Comparison of ENCODE assay signal across 22 cellular contexts in genomic region chr15:36605626-36606263, GRCh38. TPM values are rescaled to one million over a fixed set of nuclear protein-coding genes. Genes with fewer than 3 reads are reported as not detected.
DNase-seq lines count a peak whose midpoint lies in the region; ATAC-seq and TF ChIP-seq lines count a peak whose summit lies in the region.
"Had no signal": no experiment of that assay in that cellular context is flagged by ENCODE, and none has a peak within 500 bp of the region (broad histone marks: within the 10 kb centered on the region; RNA-seq: fewer than 3 reads in every experiment).

No MANE protein-coding gene starts in this region.

- peak overlapping the region; percentile 89 for H3K27ac ChIP-seq in left ventricle myocardium inferior (replicated peaks)
- H3K27ac ChIP-seq: C4-2B, colonic mucosa, esophagus squamous epithelium, KMS-11, VCaP had no signal

- peaks cover 46% of the 10 kb centered on the region for H3K4me1 ChIP-seq in left ventricle myocardium inferior
- H3K4me1 ChIP-seq: colonic mucosa had no signal

- no peaks in the 10 kb centered on the region for H3K27me3 ChIP-seq in left ventricle myocardium inferior (ENCODE audit: low read depth)
- H3K27me3 ChIP-seq: colonic mucosa, esophagus squamous epithelium had no signal

- no peak overlapping the region for H3K4me3 ChIP-seq in left ventricle myocardium inferior
- H3K4me3 ChIP-seq: colonic mucosa, esophagus squamous epithelium, GM23338 had no signal

- peak; percentile 6 for DNase-seq in COR-L47 (lab: John Stamatoyannopoulos, UW)
- DNase-seq in NCI-H1105 (lab: John Stamatoyannopoulos, UW): peak; percentile 53
- peak; percentile 100 for DNase-seq in NCI-H524 treated with DMSO at 0.1 percent for 48 hours (lab: John Stamatoyannopoulos, UW)
- no peak for DNase-seq in left ventricle myocardium inferior
- no peak for DNase-seq in activated T-cell treated with anti-CD3 and anti-CD28 coated beads for 4 hours
- DNase-seq in NCI-H526 treated with DMSO at 0.1 percent for 48 hours (lab: John Stamatoyannopoulos, UW): no peak
- DNase-seq in natural killer cell: no peak
- DNase-seq in DMS114 treated with DMSO at 0.1 percent for 48 hours (lab: John Stamatoyannopoulos, UW; ENCODE audit: unreplicated experiment): no peak
- DNase-seq: activated CD4-positive, alpha-beta T cell treated with anti-CD3 and anti-CD28 coated beads, Interleukin-2, amount 50 U/mL, for 1 hour; activated CD8-positive, alpha-beta memory T cell treated with anti-CD3 and anti-CD28 coated beads, Interleukin-2, amount 50 U/mL, for 4 hours; colonic mucosa; esophagus squamous epithelium; midbrain; posterior cingulate gyrus; SHP77 treated with DMSO at 0.1 percent for 48 hours; stimulated activated CD4-positive, alpha-beta T cell treated with anti-CD3 and anti-CD28 coated beads, Interleukin-2, amount 100 ng/mL, for 24 hours; stimulated activated naive CD4-positive, alpha-beta T cell had no signal

- ATAC-seq in natural killer cell: no peak
- ATAC-seq: GM23338 had no signal

- H3K4me3 Mint-ChIP-seq in natural killer cell: no peak overlapping the region
- H3K4me3 Mint-ChIP-seq: brain, GM23338 had no signal

- H3K36me3 Mint-ChIP-seq in natural killer cell: no peaks in the 10 kb centered on the region
- H3K36me3 Mint-ChIP-seq: brain had no signal

- H3K9me3 ChIP-seq in left ventricle myocardium inferior (replicated peaks): no peaks in the 10 kb centered on the region
- H3K9me3 ChIP-seq: colonic mucosa, esophagus squamous epithelium had no signal

- H3K27me3 Mint-ChIP-seq in natural killer cell (ENCODE audit: low read depth in 2 of 2): no peaks in the 10 kb centered on the region
- H3K27me3 Mint-ChIP-seq: brain had no signal

- no peak overlapping the region for H3K27ac Mint-ChIP-seq in natural killer cell
- H3K27ac Mint-ChIP-seq: GM23338 had no signal

- intact Hi-C loops in left ventricle myocardium inferior (cut with micrococcal nuclease): no loop called here
- intact Hi-C loops in natural killer cell (cut with micrococcal nuclease): no loop called here

- H3K4me1 Mint-ChIP-seq in natural killer cell: no peaks in the 10 kb centered on the region

- TF ChIP-seq CTCF in left ventricle myocardium inferior (IDR thresholded peaks at IDR 0.05; ENCODE audit: borderline replicate concordance) (no peak), natural killer cell (IDR thresholded peaks at IDR 0.05) (no peak)

- no peaks in the 10 kb centered on the region for H3K9me3 Mint-ChIP-seq in natural killer cell
- H3K9me3 Mint-ChIP-seq: brain, GM23338 had no signal

- H3K36me3 ChIP-seq in left ventricle myocardium inferior: no peaks in the 10 kb centered on the region
- H3K36me3 ChIP-seq: colonic mucosa, esophagus squamous epithelium had no signal

RNA-seq across cellular contexts. Expression of gene CDIN1, which starts 26.3 kb away (rescaled TPM):
- 179 TPM for total RNA-seq in left ventricle myocardium inferior
- total RNA-seq in natural killer cell: 10 to 100 TPM in 2 of 3 donors, 1 to 10 TPM in 1; 8.7 to 14.6 (median 13.3) TPM

Comparison
In these comparisons a context has a peak if more than half of its experiments do, and no peak if none do; other contexts are left out.
1. DNase-seq: peak in COR-L47 (single experiment), NCI-H1105 (single experiment) and NCI-H524 treated with DMSO at 0.1 percent for 48 hours (single experiment); none in left ventricle myocardium inferior (single experiment), activated T-cell treated with anti-CD3 and anti-CD28 coated beads for 4 hours (single experiment), NCI-H526 treated with DMSO at 0.1 percent for 48 hours (single experiment), natural killer cell (single experiment) and DMS114 treated with DMSO at 0.1 percent for 48 hours (single experiment).
2. RNA of gene CDIN1, which starts 26.3 kb away (total RNA-seq): 179 TPM in left ventricle myocardium inferior (single experiment); 8.7 to 14.6 TPM in natural killer cell; every median in the first group is over 10 times any median in the second.